ENCODE assay signal across 20 cellular contexts in genomic region chrX:23286731-23287130, GRCh38. TPM values are rescaled to one million over a fixed set of nuclear protein-coding genes. Genes with fewer than 3 reads are reported as not detected.
DNase-seq lines count a peak whose midpoint lies in the region; ATAC-seq and TF ChIP-seq lines count a peak whose summit lies in the region.
"Had no signal": no experiment of that assay in that cellular context is flagged by ENCODE, and none has a peak within 500 bp of the region (broad histone marks: within the 10 kb centered on the region; RNA-seq: fewer than 3 reads in every experiment).

No MANE protein-coding gene starts in this region.

- no peak overlapping the region for H3K4me3 ChIP-seq in mammary epithelial cell (replicated peaks in 1 of 3; ENCODE audit: insufficient read depth in 1 of 3, low read depth in 2 of 3, low read length in 3 of 3)
- H3K4me3 ChIP-seq: A549, BLaER1, GM12878 had no signal

- H3K9ac ChIP-seq in mammary epithelial cell (ENCODE audit: insufficient read depth, low read length), result no peak overlapping the region
- H3K9ac ChIP-seq: BLaER1 had no signal

- peak; percentile 3 for DNase-seq in Ammon's horn (ENCODE audit: low spot score)
- DNase-seq in NCI-H524 treated with DMSO at 0.1 percent for 48 hours (lab: John Stamatoyannopoulos, UW), result peak; percentile 15
- peak; percentile 14 for DNase-seq in cerebellum (ENCODE audit: low spot score)
- no peak for DNase-seq in NCI-H82 treated with DMSO at 0.1 percent for 48 hours (lab: John Stamatoyannopoulos, UW; ENCODE audit: unreplicated experiment)
- DNase-seq in mammary epithelial cell, result no peak
- DNase-seq in activated CD8-positive, alpha-beta memory T cell treated with anti-CD3 and anti-CD28 coated beads, Interleukin-2, amount 50 U/mL, for 48 hours, result no peak
- DNase-seq: AML-193; BE2C; CD4-positive, alpha-beta memory T cell; CD4-positive, CD25-positive, alpha-beta regulatory T cell; CD8-positive, alpha-beta memory T cell; COR-L47; DMS79 treated with DMSO at 0.1 percent for 48 hours; GDM1 had no signal

- no peak overlapping the region for H3K4me2 ChIP-seq in mammary epithelial cell (ENCODE audit: insufficient read depth, low read depth, low read length)
- H3K4me2 ChIP-seq: A549, BLaER1 had no signal

- H4K20me1 ChIP-seq in mammary epithelial cell (ENCODE audit: insufficient read depth, low read length), result no peaks in the 10 kb centered on the region
- H4K20me1 ChIP-seq: BLaER1 had no signal

- no peaks in the 10 kb centered on the region for H3K9me3 ChIP-seq in mammary epithelial cell (replicated peaks; ENCODE audit: insufficient read depth, low read length)
- H3K9me3 ChIP-seq: A549, BE2C, BLaER1 had no signal

- TF ChIP-seq CTCF in mammary epithelial cell (conservative IDR thresholded peaks at IDR 0.05 in 1 of 2, IDR thresholded peaks at IDR 0.05 in 1 of 2; ENCODE audit: extremely low read depth in 1 of 2, insufficient read depth in 1 of 2, low read depth in 1 of 2, low read length in 2 of 2), result no peak

- CTCF ChIA-PET in mammary epithelial cell (lab: Charles Lee; ENCODE audit: low non-redundant PET), result no interaction called here

- dilution Hi-C loops in mammary epithelial cell (cut with HindIII; ENCODE audit: low sequenced_read_pairs), result no loop called here

- ATAC-seq in HG03439 (IDR thresholded peaks at IDR 0.05; ENCODE audit: unreplicated experiment), result no peak
- ATAC-seq: A549, GM12878 had no signal

- H3K79me2 ChIP-seq in mammary epithelial cell (ENCODE audit: insufficient read depth, low read length), result no peaks in the 10 kb centered on the region

- H3K36me3 ChIP-seq in mammary epithelial cell (ENCODE audit: insufficient read depth, low read length), result no peaks in the 10 kb centered on the region
- H3K36me3 ChIP-seq: BE2C, BLaER1 had no signal

- WGBS in mammary epithelial cell (ENCODE audit: low coverage, missing lambda C conversion rate), result 64% methylated on average over 5 of the region's 5 CpGs

- H2AFZ ChIP-seq in mammary epithelial cell (ENCODE audit: low read depth, low read length), result no peak overlapping the region

- in situ Hi-C loops in mammary epithelial cell (cut with MboI; ENCODE audit: low sequenced_read_pairs in 2 of 2), result no loop called here

- H3K27me3 ChIP-seq in mammary epithelial cell (ENCODE audit: insufficient read depth, low read length), result no peaks in the 10 kb centered on the region
- H3K27me3 ChIP-seq: BE2C, BLaER1 had no signal

- intact Hi-C loops in mammary epithelial cell (cut with micrococcal nuclease), result no loop called here

- no TSS peak for BruUV-seq in mammary epithelial cell (replicated peaks; lab: Mats Ljungman, UMichigan)

- no peak overlapping the region for H3K27ac ChIP-seq in mammary epithelial cell (ENCODE audit: insufficient read depth, low read depth, low read length)
- H3K27ac ChIP-seq: A549, BLaER1 had no signal

- no peaks in the 10 kb centered on the region for H3K4me1 ChIP-seq in mammary epithelial cell (ENCODE audit: insufficient read depth, low read length)
- H3K4me1 ChIP-seq: A549, BE2C had no signal

RNA-seq across cellular contexts. Expression of gene PTCHD1, which starts 47.9 kb away (rescaled TPM):
- total RNA-seq in cerebellum, result 10.6 TPM
- not detected for total RNA-seq in mammary epithelial cell
- polyA plus RNA-seq in mammary epithelial cell, result not detected
- polyA minus RNA-seq in mammary epithelial cell, result not detected
- total RNA-seq: A172; CD4-positive, alpha-beta memory T cell; CD4-positive, CD25-positive, alpha-beta regulatory T cell; CD8-positive, alpha-beta memory T cell; GM12878 had no signal
- polyA plus RNA-seq: A549; CD14-positive monocyte; CD4-positive, alpha-beta memory T cell; CD4-positive, CD25-positive, alpha-beta regulatory T cell; CD8-positive, alpha-beta memory T cell; GM12878 had no signal

Comparison
In these comparisons a context has a peak if more than half of its experiments do, and no peak if none do; other contexts are left out.
1. DNase-seq: peak in Ammon's horn (single experiment), NCI-H524 treated with DMSO at 0.1 percent for 48 hours (single experiment) and cerebellum (single experiment); none in NCI-H82 treated with DMSO at 0.1 percent for 48 hours (single experiment), mammary epithelial cell (single experiment) and activated CD8-positive, alpha-beta memory T cell treated with anti-CD3 and anti-CD28 coated beads, Interleukin-2, amount 50 U/mL, for 48 hours (single experiment).
2. RNA of gene PTCHD1, which starts 47.9 kb away (total RNA-seq): 10.6 TPM in cerebellum (single experiment); not detected in mammary epithelial cell; every median in the first group is over 10 times any median in the second.